7 cellular contexts compared by ENCODE assay signal in the genomic region with DNA sequence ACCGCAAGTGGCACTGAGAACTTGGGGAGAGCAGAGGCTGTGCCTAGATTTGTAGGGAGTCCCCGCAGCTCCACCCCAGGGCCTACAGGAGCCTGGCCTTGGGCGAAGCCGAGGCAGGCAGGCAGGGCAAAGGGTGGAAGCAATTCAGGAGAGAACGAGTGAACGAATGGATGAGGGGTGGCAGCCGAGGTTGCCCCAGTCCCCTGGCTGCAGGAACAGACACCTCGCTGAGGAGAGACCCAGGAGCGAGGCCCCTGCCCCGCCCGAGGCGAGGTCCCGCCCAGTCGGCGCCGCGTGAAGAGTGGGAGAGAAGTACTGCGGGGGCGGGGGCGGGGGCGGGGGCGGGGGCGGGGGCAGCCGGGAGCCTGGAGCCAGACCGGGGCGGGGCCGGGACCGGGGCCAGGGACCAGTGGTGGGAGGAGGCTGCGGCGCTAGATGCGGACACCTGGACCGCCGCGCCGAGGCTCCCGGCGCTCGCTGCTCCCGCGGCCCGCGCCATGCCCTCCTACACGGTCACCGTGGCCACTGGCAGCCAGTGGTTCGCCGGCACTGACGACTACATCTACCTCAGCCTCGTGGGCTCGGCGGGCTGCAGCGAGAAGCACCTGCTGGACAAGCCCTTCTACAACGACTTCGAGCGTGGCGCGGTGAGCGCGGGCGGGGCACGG. TPM values are rescaled to one million over a fixed set of nuclear protein-coding genes. Genes with fewer than 3 reads are reported as not detected.
DNase-seq lines count a peak whose midpoint lies in the region; ATAC-seq and TF ChIP-seq lines count a peak whose summit lies in the region.

TSS of gene ALOX5 (plus strand) at position 434 of the 668 bp plus-strand sequence. CDS start at position 498, 64 bp downstream.

- H3K4me2 ChIP-seq in KMS-11: peak within 1 kb of the TSS; percentile 88

- peak within 1 kb of the TSS; percentile 88 for H2AFZ ChIP-seq in KMS-11 (ENCODE audit: low read depth)

- H3K9me3 Mint-ChIP-seq in mesothelial cell of epicardium: no peaks in the 10 kb centered on the region

- DNase-seq in GM13977 (ENCODE audit: low spot score): peak; percentile 69
- DNase-seq in T-helper 17 cell: peak; percentile 24 to 54 (median 47)
- peak; percentile 79 for DNase-seq in ecto neural progenitor cell (ENCODE audit: low spot score)
- peak in 1 of 2 experiments; percentile 58 for DNase-seq in mesothelial cell of epicardium (ENCODE audit: low spot score in 2 of 2, unreplicated experiment in 2 of 2)
- DNase-seq in upper lobe of right lung: peak; percentile 93

- no peaks in the 10 kb centered on the region for H3K9me3 ChIP-seq in T-helper 17 cell (ENCODE audit: control insufficient read depth, low read length, poor library complexity, severe bottlenecking)
- no peaks in the 10 kb centered on the region for H3K9me3 ChIP-seq in upper lobe of right lung

- H3K27ac Mint-ChIP-seq in T-helper 17 cell: peak within 1 kb of the TSS; percentile 74
- H3K27ac Mint-ChIP-seq in mesothelial cell of epicardium: peak within 1 kb of the TSS; percentile 59

- no peak for TF ChIP-seq CTCF in GM13977 (IDR thresholded peaks at IDR 0.05; ENCODE audit: extremely low read depth, insufficient read depth, missing control alignments)
- TF ChIP-seq CTCF in KMS-11 (conservative IDR thresholded peaks at IDR 0.05; ENCODE audit: low read depth, low read length): no peak
- no peak for TF ChIP-seq CTCF in mesothelial cell of epicardium (IDR thresholded peaks at IDR 0.05; ENCODE audit: unreplicated experiment)
- no peak for TF ChIP-seq CTCF in upper lobe of right lung (IDR thresholded peaks at IDR 0.05)

- intact Hi-C loops in upper lobe of right lung (cut with DNase I): no loop called here

- no peaks in the 10 kb centered on the region for H3K36me3 ChIP-seq in KMS-11 (ENCODE audit: insufficient read depth)
- no peaks in the 10 kb centered on the region for H3K36me3 ChIP-seq in upper lobe of right lung

- H3K27me3 ChIP-seq in KMS-11 (ENCODE audit: insufficient read depth, low read depth) (no peaks in the 10 kb centered on the region; the same call in 1 of the 2 replicates), upper lobe of right lung (peaks cover 16% of the 10 kb centered on the region)

- H3K4me1 Mint-ChIP-seq in T-helper 17 cell (peaks cover 39% of the 10 kb centered on the region), mesothelial cell of epicardium (peaks cover 15% of the 10 kb centered on the region)

- peak within 1 kb of the TSS; percentile 50; the same call in 1 of the 2 replicates for H3K9ac ChIP-seq in KMS-11

- in situ Hi-C loops in GM13977 (cut with MboI; ENCODE audit: low pct_unique_long_range_greater_than_20kb, low sequenced_read_pairs, unreplicated experiment): no loop called here

- peaks cover 40% of the 10 kb centered on the region for H3K4me1 ChIP-seq in KMS-11 (ENCODE audit: low read depth, poor library complexity, severe bottlenecking)
- peaks cover 11% of the 10 kb centered on the region for H3K4me1 ChIP-seq in upper lobe of right lung

- H3K4me3 Mint-ChIP-seq in T-helper 17 cell: peak within 1 kb of the TSS; percentile 97
- peak within 1 kb of the TSS; percentile 68 for H3K4me3 Mint-ChIP-seq in mesothelial cell of epicardium

- H3K4me3 ChIP-seq in KMS-11 (IDR thresholded peaks at IDR 0.05; ENCODE audit: insufficient read depth, low read depth, low read length): no peak within 1 kb of the TSS
- H3K4me3 ChIP-seq in upper lobe of right lung: peak within 1 kb of the TSS; percentile 44

- no peaks in the 10 kb centered on the region for H4K20me1 ChIP-seq in KMS-11 (ENCODE audit: insufficient read depth)

- H3K79me2 ChIP-seq in KMS-11 (ENCODE audit: insufficient read depth, low read depth): no peaks in the 10 kb centered on the region

- H3K27ac ChIP-seq in KMS-11 (peak within 1 kb of the TSS; percentile 45; the same call in 1 of the 2 replicates), upper lobe of right lung (peak within 1 kb of the TSS; percentile 71)

- peaks cover 6% of the 10 kb centered on the region for H3K36me3 Mint-ChIP-seq in T-helper 17 cell (ENCODE audit: low read depth)
- H3K36me3 Mint-ChIP-seq in mesothelial cell of epicardium: no peaks in the 10 kb centered on the region

- ATAC-seq in GM21737 (IDR thresholded peaks at IDR 0.05; ENCODE audit: unreplicated experiment) (peak; percentile 45), T-helper 17 cell (peak; percentile 70), upper lobe of right lung (peak; percentile 89)

- peaks cover 7% of the 10 kb centered on the region for H3K27me3 Mint-ChIP-seq in T-helper 17 cell
- peaks cover 92% of the 10 kb centered on the region for H3K27me3 Mint-ChIP-seq in mesothelial cell of epicardium (ENCODE audit: low read depth)

RNA-seq across cellular contexts. Expression of gene ALOX5, which starts in this region (rescaled TPM):
- total RNA-seq in T-helper 17 cell (10 to 100 TPM; 19.8 to 66.6 TPM), mesothelial cell of epicardium (8.6 to 10.6 TPM (median 9.6 TPM) in 3 replicates), upper lobe of right lung (128 TPM)
